Comparison of ENCODE assay signal across 8 cellular contexts in the genomic region with DNA sequence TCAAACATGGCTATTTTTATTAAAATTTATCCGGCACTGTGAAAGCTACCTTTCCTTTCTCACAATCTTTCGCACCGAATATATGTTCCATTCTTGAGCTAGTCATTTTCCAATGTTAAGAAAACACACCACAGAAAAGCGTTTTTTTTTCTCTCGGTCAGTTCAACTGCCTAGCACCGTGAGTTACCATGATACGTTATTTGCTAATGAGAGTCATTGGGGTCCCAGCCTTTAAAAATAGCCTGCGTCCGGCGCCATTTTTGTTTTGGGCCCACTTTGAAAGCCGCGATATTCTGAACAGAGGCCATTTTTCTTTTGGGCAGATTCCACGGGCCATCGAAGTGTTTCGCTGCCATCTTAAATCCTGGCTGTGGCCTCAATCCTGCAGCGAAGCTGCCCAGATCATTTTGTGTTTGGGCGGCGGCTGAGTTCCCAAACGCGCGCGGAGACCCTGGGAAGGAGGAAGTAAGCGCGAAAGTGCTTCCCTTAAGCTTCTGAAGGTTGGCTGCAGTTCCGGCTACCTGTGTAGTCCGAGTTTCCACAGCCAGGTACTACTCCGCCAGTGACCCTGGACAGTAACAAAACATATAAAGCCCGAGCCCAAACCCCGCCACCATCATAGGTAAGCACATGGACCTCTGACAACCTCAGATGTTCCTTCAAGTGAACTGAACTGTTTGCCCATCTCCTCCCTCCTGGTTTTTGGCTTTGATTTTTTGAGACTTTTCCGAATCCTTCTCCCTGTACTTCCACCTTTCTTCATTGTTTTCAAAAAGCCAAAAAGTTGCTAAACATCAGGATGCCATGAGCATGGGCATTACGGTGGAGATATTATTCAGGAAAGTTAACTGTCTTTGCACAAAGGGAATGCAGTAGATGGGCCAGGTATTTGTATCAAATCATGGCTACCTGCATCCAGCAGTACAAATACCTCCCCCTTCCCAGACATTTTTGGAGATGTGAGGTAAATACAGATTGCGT. TPM values are rescaled to one million over a fixed set of nuclear protein-coding genes. Genes with fewer than 3 reads are reported as not detected.
DNase-seq lines count a peak whose midpoint lies in the region; ATAC-seq and TF ChIP-seq lines count a peak whose summit lies in the region.

A gene (plus strand): TSS at position 474 of the 981 bp plus-strand sequence. CDS start 22,900 bp downstream, outside the sequence.

- peaks cover 14% of the 10 kb centered on the region; the same call in 1 of the 2 replicates for H3K79me2 ChIP-seq in KMS-11 (ENCODE audit: insufficient read depth, low read depth)

- H3K9me3 Mint-ChIP-seq in activated T-cell treated with anti-CD3 and anti-CD28 coated beads, Interleukin-2, amount 50 U/mL, for 72 hours: no peaks in the 10 kb centered on the region

- no peaks in the 10 kb centered on the region for H3K36me3 Mint-ChIP-seq in activated T-cell treated with anti-CD3 and anti-CD28 coated beads, Interleukin-2, amount 50 U/mL, for 72 hours (ENCODE audit: insufficient read depth in 2 of 2)

- H3K4me1 Mint-ChIP-seq in activated T-cell treated with anti-CD3 and anti-CD28 coated beads, Interleukin-2, amount 50 U/mL, for 72 hours (ENCODE audit: low read depth): peaks cover 53% of the 10 kb centered on the region

- TF ChIP-seq POLR2A in esophagus muscularis mucosa (IDR thresholded peaks at IDR 0.05; ENCODE audit: low read depth): no peak

- WGBS in esophagus muscularis mucosa: 2% methylated on average over 32 of the region's 32 CpGs

- H3K4me3 Mint-ChIP-seq in activated T-cell treated with anti-CD3 and anti-CD28 coated beads, Interleukin-2, amount 50 U/mL, for 72 hours: peak within 1 kb of the TSS; percentile 81 to 91

- peak within 1 kb of the TSS; percentile 94 for H3K9ac ChIP-seq in KMS-11
- H3K9ac ChIP-seq in muscle layer of colon (ENCODE audit: low read length): peak within 1 kb of the TSS; percentile 79

- in situ Hi-C loops in Panc1 (cut with HindIII; ENCODE audit: low pct_unique_long_range_greater_than_20kb, low sequenced_read_pairs): no loop called here

- H3K4me3 ChIP-seq in KMS-11 (IDR thresholded peaks at IDR 0.05; ENCODE audit: insufficient read depth, low read depth, low read length) (no peak within 1 kb of the TSS), Panc1 (ENCODE audit: low read depth in 2 of 2, low read length in 2 of 2) (peak within 1 kb of the TSS; percentile 88 to 95), esophagus muscularis mucosa (peak within 1 kb of the TSS; percentile 78 to 86 (median 86)), muscle layer of colon (ENCODE audit: low read depth in 1 of 2, low read length in 2 of 2) (peak within 1 kb of the TSS; percentile 84 to 98)

- no peaks in the 10 kb centered on the region for H4K20me1 ChIP-seq in KMS-11 (ENCODE audit: insufficient read depth)

- DNase-seq in DMS79 treated with DMSO at 0.1 percent for 48 hours (lab: John Stamatoyannopoulos, UW) (peak; percentile 97), Panc1 (ENCODE audit: low read depth, low spot score) (peak; percentile 81), esophagus muscularis mucosa (ENCODE audit: extremely low spot score) (peak; percentile 97)
- peak; percentile 79 for DNase-seq in activated T-cell treated with anti-CD3 and anti-CD28 coated beads, Interleukin-2, amount 50 U/mL, for 72 hours
- peak; percentile 55 for DNase-seq in stimulated activated CD8-positive, alpha-beta memory T cell treated with anti-CD3 and anti-CD28 coated beads, Interleukin-7, amount 100 ng/mL, for 24 hours (ENCODE audit: low read depth)

- POLR2A ChIA-PET in Panc1 (lab: Charles Lee): interaction anchor here (0.8 to 1.2 kb wide), 2 partner anchors 125 to 830 kb away, joined by 3 read pairs; no protein-coding TSS in a partner anchor

- TF ChIP-seq CTCF in KMS-11 (conservative IDR thresholded peaks at IDR 0.05; ENCODE audit: low read depth, low read length) (no peak), Panc1 (IDR thresholded peaks at IDR 0.05) (no peak), esophagus muscularis mucosa (IDR thresholded peaks at IDR 0.05) (no peak)

- H3K36me3 ChIP-seq in KMS-11 (ENCODE audit: insufficient read depth): no peaks in the 10 kb centered on the region
- peaks cover 3% of the 10 kb centered on the region; the same call in 1 of the 2 replicates for H3K36me3 ChIP-seq in Panc1 (ENCODE audit: control insufficient read depth, insufficient read depth, low read length)
- H3K36me3 ChIP-seq in esophagus muscularis mucosa: no peaks in the 10 kb centered on the region
- no peaks in the 10 kb centered on the region for H3K36me3 ChIP-seq in muscle layer of colon (ENCODE audit: insufficient read depth, low read length)

- no peak for TF ChIP-seq EP300 in esophagus muscularis mucosa (IDR thresholded peaks at IDR 0.05)

- H3K27me3 Mint-ChIP-seq in activated T-cell treated with anti-CD3 and anti-CD28 coated beads, Interleukin-2, amount 50 U/mL, for 72 hours (ENCODE audit: low read depth): no peaks in the 10 kb centered on the region

- H2AFZ ChIP-seq in KMS-11 (ENCODE audit: low read depth): peak within 1 kb of the TSS; percentile 39

- ATAC-seq in GM21786 (IDR thresholded peaks at IDR 0.05; ENCODE audit: unreplicated experiment) (peak; percentile 58), Panc1 (peak; percentile 85)
- peak; percentile 58 to 61 for ATAC-seq in activated T-cell treated with anti-CD3 and anti-CD28 coated beads, Interleukin-2, amount 50 U/mL, for 72 hours (replicated peaks in 1 of 2)

- peaks cover 13% of the 10 kb centered on the region for H3K4me1 ChIP-seq in KMS-11 (ENCODE audit: low read depth, poor library complexity, severe bottlenecking)
- peaks cover 12% of the 10 kb centered on the region for H3K4me1 ChIP-seq in Panc1 (ENCODE audit: control insufficient read depth, insufficient read depth, low read length)
- H3K4me1 ChIP-seq in esophagus muscularis mucosa: peaks cover 23 to 38% (median 35%) of the 10 kb centered on the region in 4 donors
- H3K4me1 ChIP-seq in muscle layer of colon (ENCODE audit: insufficient read depth, low read length): peaks cover 13% of the 10 kb centered on the region

- intact Hi-C loops in Panc1 (cut with micrococcal nuclease; ENCODE audit: unreplicated experiment) (no loop called here), esophagus muscularis mucosa (cut with DNase I) (loop anchor here (5.0 to 10.0 kb wide), 2 partner anchors 80 to 237 kb away; a partner anchor contains a TSS)

- H3K27ac ChIP-seq in KMS-11: peak within 1 kb of the TSS; percentile 89
- peak within 1 kb of the TSS; percentile 100 for H3K27ac ChIP-seq in Panc1 (ENCODE audit: low read length)
- peak within 1 kb of the TSS; percentile 91 to 93 (median 92) for H3K27ac ChIP-seq in esophagus muscularis mucosa (replicated peaks in 1 of 4)
- H3K27ac ChIP-seq in muscle layer of colon (ENCODE audit: low read depth, low read length): peak within 1 kb of the TSS; percentile 99

- H3K27ac Mint-ChIP-seq in activated T-cell treated with anti-CD3 and anti-CD28 coated beads, Interleukin-2, amount 50 U/mL, for 72 hours: peak within 1 kb of the TSS; percentile 82

- CTCF ChIA-PET in Panc1 (lab: Charles Lee): no interaction called here

- TSS peak; percentile 82 for BruUV-seq in Panc1 (replicated peaks; lab: Mats Ljungman, UMichigan)

- H3K9me3 ChIP-seq in Panc1 (ENCODE audit: control insufficient read depth, insufficient read depth, low read depth, low read length) (no peaks in the 10 kb centered on the region), esophagus muscularis mucosa (no peaks in the 10 kb centered on the region), muscle layer of colon (ENCODE audit: low read length) (no peaks in the 10 kb centered on the region)

- peak within 1 kb of the TSS; percentile 31 for H3K4me2 ChIP-seq in KMS-11

- H3K27me3 ChIP-seq in KMS-11 (ENCODE audit: insufficient read depth, low read depth): no peaks in the 10 kb centered on the region
- H3K27me3 ChIP-seq in Panc1 (ENCODE audit: control insufficient read depth, insufficient read depth, low read length): no peaks in the 10 kb centered on the region
- no peaks in the 10 kb centered on the region for H3K27me3 ChIP-seq in esophagus muscularis mucosa
- H3K27me3 ChIP-seq in muscle layer of colon (ENCODE audit: control insufficient read depth in 1 of 2, insufficient read depth in 2 of 2, low read length in 2 of 2): no peaks in the 10 kb centered on the region

RNA-seq across cellular contexts. Expression of the gene that starts here (rescaled TPM):
- total RNA-seq in Panc1 (2021; ENCODE audit: unreplicated experiment) (5.4 TPM), esophagus muscularis mucosa (1 to 10 TPM; 1.2 to 2.1 (median 1.5) TPM)
- polyA plus RNA-seq in Panc1 (2012; ENCODE audit: insufficient read length): 1.6 TPM
- total RNA-seq in activated T-cell treated with anti-CD3 and anti-CD28 coated beads, Interleukin-2, amount 50 U/mL, for 72 hours: 10 to 100 TPM in 1 of 2 donors, 1 to 10 TPM in 1; 7.3 to 10.9 TPM
